Comparison of ENCODE assay signal across 32 cellular contexts in genomic region chr14:89922549-89922907, GRCh38. TPM values are rescaled to one million over a fixed set of nuclear protein-coding genes. Genes with fewer than 3 reads are reported as not detected.
DNase-seq lines count a peak whose midpoint lies in the region; ATAC-seq, FAIRE-seq and TF ChIP-seq lines count a peak whose summit lies in the region.
"Had no signal": no experiment of that assay in that cellular context is flagged by ENCODE, and none has a peak within 500 bp of the region (broad histone marks: within the 10 kb centered on the region; RNA-seq: fewer than 3 reads in every experiment).

No MANE protein-coding gene starts in this region.

- intact Hi-C loops in Right ventricle myocardium inferior (cut with DNase I): no loop called here

- peak overlapping the region; percentile 70 for H3K9ac ChIP-seq in astrocyte (ENCODE audit: low read length)
- H3K9ac ChIP-seq: parathyroid adenoma had no signal

- H3K36me3 ChIP-seq in astrocyte (ENCODE audit: insufficient read depth, low read length): peaks cover 3% of the 10 kb centered on the region
- H3K36me3 ChIP-seq in GM23338 (ENCODE audit: insufficient read depth): no peaks in the 10 kb centered on the region
- H3K36me3 ChIP-seq: cardiac muscle cell, right atrium auricular region had no signal

- H3K4me1 Mint-ChIP-seq in activated T-cell treated with anti-CD3 and anti-CD28 coated beads, Interleukin-2, amount 50 U/mL, for 24 hours (ENCODE audit: low read depth): peaks cover 5% of the 10 kb centered on the region
- H3K4me1 Mint-ChIP-seq in astrocyte (ENCODE audit: low read depth, unreplicated experiment): peaks cover 10% of the 10 kb centered on the region
- H3K4me1 Mint-ChIP-seq in stimulated activated naive CD8-positive, alpha-beta T cell treated with anti-CD3 and anti-CD28 coated beads, Interleukin-15, Interleukin-2, amounts not matched to agents 100 ng/mL and 50 ng/mL, for 24 hours (ENCODE audit: low read depth): peaks cover 8% of the 10 kb centered on the region
- H3K4me1 Mint-ChIP-seq in GM23338: peaks cover 10% of the 10 kb centered on the region; the same call in 2 of the 3 replicates
- H3K4me1 Mint-ChIP-seq: naive thymus-derived CD8-positive, alpha-beta T cell had no signal

- ATAC-seq in foreskin keratinocyte (peak; percentile 72), Right ventricle myocardium inferior (no peak), HG02885 (IDR thresholded peaks at IDR 0.05; ENCODE audit: poor library complexity, unreplicated experiment) (no peak), GM23338 (no peak)
- ATAC-seq: activated CD8-positive, alpha-beta T cell treated with anti-CD3 and anti-CD28 coated beads for 36 hours; CD8-positive, alpha-beta T cell; heart right ventricle; left ventricle myocardium superior; naive thymus-derived CD8-positive, alpha-beta T cell had no signal

- peak overlapping the region; percentile 51 for H3K27ac Mint-ChIP-seq in activated T-cell treated with anti-CD3 and anti-CD28 coated beads, Interleukin-2, amount 50 U/mL, for 24 hours
- H3K27ac Mint-ChIP-seq in astrocyte (ENCODE audit: unreplicated experiment) (peak overlapping the region; percentile 99), GM23338 (no peak overlapping the region)
- peak overlapping the region; percentile 17 for H3K27ac Mint-ChIP-seq in stimulated activated naive CD8-positive, alpha-beta T cell treated with anti-CD3 and anti-CD28 coated beads, Interleukin-15, Interleukin-2, amounts not matched to agents 100 ng/mL and 50 ng/mL, for 24 hours
- H3K27ac Mint-ChIP-seq: activated CD8-positive, alpha-beta T cell treated with anti-CD3 and anti-CD28 coated beads for 36 hours; CD8-positive, alpha-beta T cell; dendritic cell treated with granulocyte-macrophage colony-stimulating factor and Interleukin-4, amounts not matched to agents 40 ng/mL and 50 ng/mL, for 4 days; mesothelial cell of epicardium; naive thymus-derived CD8-positive, alpha-beta T cell; type B pancreatic cell had no signal

- H3K4me3 ChIP-seq in astrocyte (ENCODE audit: insufficient read depth, low read depth, low read length): no peak overlapping the region
- no peak overlapping the region for H3K4me3 ChIP-seq in GM23338
- H3K4me3 ChIP-seq: cardiac muscle cell, heart right ventricle, right atrium auricular region had no signal

- H3K27me3 ChIP-seq in astrocyte (ENCODE audit: insufficient read depth, low read length): no peaks in the 10 kb centered on the region
- no peaks in the 10 kb centered on the region for H3K27me3 ChIP-seq in foreskin keratinocyte
- H3K27me3 ChIP-seq in GM23338 (ENCODE audit: insufficient read depth): no peaks in the 10 kb centered on the region
- H3K27me3 ChIP-seq: cardiac muscle cell, heart right ventricle, right atrium auricular region had no signal

- H2AFZ ChIP-seq in astrocyte (ENCODE audit: low read depth, low read length) (no peak overlapping the region), GM23338 (no peak overlapping the region)
- H2AFZ ChIP-seq: parathyroid adenoma had no signal

- H3K4me3 Mint-ChIP-seq in activated T-cell treated with anti-CD3 and anti-CD28 coated beads, Interleukin-2, amount 50 U/mL, for 24 hours: no peak overlapping the region
- H3K4me3 Mint-ChIP-seq in astrocyte (ENCODE audit: unreplicated experiment) (no peak overlapping the region), GM23338 (no peak overlapping the region)
- H3K4me3 Mint-ChIP-seq in stimulated activated naive CD8-positive, alpha-beta T cell treated with anti-CD3 and anti-CD28 coated beads, Interleukin-15, Interleukin-2, amounts not matched to agents 100 ng/mL and 50 ng/mL, for 24 hours: no peak overlapping the region
- H3K4me3 Mint-ChIP-seq: activated CD8-positive, alpha-beta T cell treated with anti-CD3 and anti-CD28 coated beads for 36 hours; CD8-positive, alpha-beta T cell; dendritic cell treated with granulocyte-macrophage colony-stimulating factor and Interleukin-4, amounts not matched to agents 40 ng/mL and 50 ng/mL, for 4 days; mesothelial cell of epicardium; naive thymus-derived CD8-positive, alpha-beta T cell; type B pancreatic cell had no signal

- no peaks in the 10 kb centered on the region; the same call in 1 of the 2 replicates for H3F3A ChIP-seq in GM23338 (replicated peaks; ENCODE audit: low read depth)

- peak overlapping the region; percentile 92 for H3K27ac ChIP-seq in astrocyte (ENCODE audit: low read depth, low read length)
- peak overlapping the region; percentile 69 for H3K27ac ChIP-seq in foreskin keratinocyte
- H3K27ac ChIP-seq in GM23338 (ENCODE audit: low read depth): no peak overlapping the region
- H3K27ac ChIP-seq: cardiac muscle cell, heart right ventricle, parathyroid adenoma, right atrium auricular region had no signal

- H3K4me1 ChIP-seq in astrocyte (ENCODE audit: insufficient read depth, low read length): peaks cover 19% of the 10 kb centered on the region
- peaks cover 18% of the 10 kb centered on the region for H3K4me1 ChIP-seq in foreskin keratinocyte
- H3K4me1 ChIP-seq in GM23338 (ENCODE audit: insufficient read depth): peaks cover 3% of the 10 kb centered on the region; the same call in 1 of the 2 replicates
- H3K4me1 ChIP-seq: heart right ventricle, right atrium auricular region had no signal

- no peaks in the 10 kb centered on the region for H3K9me3 ChIP-seq in astrocyte (ENCODE audit: insufficient read depth, low read depth, low read length)
- H3K9me3 ChIP-seq: heart right ventricle, right atrium auricular region had no signal

- TF ChIP-seq CTCF in astrocyte (IDR thresholded peaks at IDR 0.05; ENCODE audit: insufficient read depth, low read depth, low read length) (no peak), foreskin keratinocyte (conservative IDR thresholded peaks at IDR 0.05) (no peak), GM23338 (conservative IDR thresholded peaks at IDR 0.05; ENCODE audit: low read depth in 2 of 2) (no peak)

- H3K4me2 ChIP-seq in astrocyte (ENCODE audit: low read length): peak overlapping the region; percentile 58
- H3K4me2 ChIP-seq in GM23338: no peak overlapping the region

- no peaks in the 10 kb centered on the region for H3K79me2 ChIP-seq in astrocyte (ENCODE audit: insufficient read depth, low read length)
- no peaks in the 10 kb centered on the region for H3K79me2 ChIP-seq in GM23338 (replicated peaks; ENCODE audit: insufficient read depth)
- H3K79me2 ChIP-seq: parathyroid adenoma had no signal

- peak; percentile 39 for FAIRE-seq in astrocyte (lab: Jason Lieb, UNC)
- FAIRE-seq: G401.6, GM19239 had no signal

- H3K27me3 Mint-ChIP-seq in activated T-cell treated with anti-CD3 and anti-CD28 coated beads, Interleukin-2, amount 50 U/mL, for 24 hours: no peaks in the 10 kb centered on the region
- H3K27me3 Mint-ChIP-seq in astrocyte (ENCODE audit: low read depth, unreplicated experiment): no peaks in the 10 kb centered on the region
- H3K27me3 Mint-ChIP-seq in stimulated activated naive CD8-positive, alpha-beta T cell treated with anti-CD3 and anti-CD28 coated beads, Interleukin-15, Interleukin-2, amounts not matched to agents 100 ng/mL and 50 ng/mL, for 24 hours: no peaks in the 10 kb centered on the region
- H3K27me3 Mint-ChIP-seq in GM23338 (ENCODE audit: insufficient read depth, low read depth, poor library complexity): peaks cover 3% of the 10 kb centered on the region
- H3K27me3 Mint-ChIP-seq: activated CD8-positive, alpha-beta T cell treated with anti-CD3 and anti-CD28 coated beads for 36 hours; dendritic cell treated with granulocyte-macrophage colony-stimulating factor and Interleukin-4, amounts not matched to agents 40 ng/mL and 50 ng/mL, for 4 days; naive thymus-derived CD8-positive, alpha-beta T cell; type B pancreatic cell had no signal

- H4K20me1 ChIP-seq in astrocyte (ENCODE audit: insufficient read depth, low read length): no peaks in the 10 kb centered on the region
- no peaks in the 10 kb centered on the region; the same call in 1 of the 2 replicates for H4K20me1 ChIP-seq in GM23338 (replicated peaks; ENCODE audit: insufficient read depth)

- no peaks in the 10 kb centered on the region for H3K36me3 Mint-ChIP-seq in activated T-cell treated with anti-CD3 and anti-CD28 coated beads, Interleukin-2, amount 50 U/mL, for 24 hours (ENCODE audit: low read depth)
- H3K36me3 Mint-ChIP-seq in astrocyte (ENCODE audit: low read depth, unreplicated experiment) (no peaks in the 10 kb centered on the region), GM23338 (ENCODE audit: low read depth) (no peaks in the 10 kb centered on the region; the same call in 2 of the 3 replicates)
- H3K36me3 Mint-ChIP-seq in stimulated activated naive CD8-positive, alpha-beta T cell treated with anti-CD3 and anti-CD28 coated beads, Interleukin-15, Interleukin-2, amounts not matched to agents 100 ng/mL and 50 ng/mL, for 24 hours (ENCODE audit: low read depth): no peaks in the 10 kb centered on the region
- H3K36me3 Mint-ChIP-seq: CD8-positive, alpha-beta T cell; mesothelial cell of epicardium; naive thymus-derived CD8-positive, alpha-beta T cell had no signal

- no peaks in the 10 kb centered on the region for H3K9me3 Mint-ChIP-seq in activated T-cell treated with anti-CD3 and anti-CD28 coated beads, Interleukin-2, amount 50 U/mL, for 24 hours
- no peaks in the 10 kb centered on the region for H3K9me3 Mint-ChIP-seq in astrocyte (ENCODE audit: unreplicated experiment)
- no peaks in the 10 kb centered on the region for H3K9me3 Mint-ChIP-seq in stimulated activated naive CD8-positive, alpha-beta T cell treated with anti-CD3 and anti-CD28 coated beads, Interleukin-15, Interleukin-2, amounts not matched to agents 100 ng/mL and 50 ng/mL, for 24 hours
- no peaks in the 10 kb centered on the region for H3K9me3 Mint-ChIP-seq in GM23338
- H3K9me3 Mint-ChIP-seq: activated CD8-positive, alpha-beta T cell treated with anti-CD3 and anti-CD28 coated beads for 36 hours; CD8-positive, alpha-beta T cell; dendritic cell treated with granulocyte-macrophage colony-stimulating factor and Interleukin-4, amounts not matched to agents 40 ng/mL and 50 ng/mL, for 4 days; mesothelial cell of epicardium; naive thymus-derived CD8-positive, alpha-beta T cell; type B pancreatic cell had no signal

- no peak for DNase-seq in activated T-cell treated with anti-CD3 and anti-CD28 coated beads, Interleukin-2, amount 50 U/mL, for 24 hours
- no peak for DNase-seq in activated T-cell treated with anti-CD3 and anti-CD28 coated beads, Interleukin-2, amount 50 U/mL, for 48 hours
- DNase-seq in astrocyte (ENCODE audit: low read depth): no peak
- DNase-seq in foreskin keratinocyte: no peak
- no peak for DNase-seq in Right ventricle myocardium inferior (ENCODE audit: missing footprints)
- DNase-seq in GM23338 (ENCODE audit: low spot score): no peak
- DNase-seq: 8988T; activated CD4-positive, alpha-beta T cell treated with anti-CD3 and anti-CD28 coated beads for 1 hour; activated CD8-positive, alpha-beta T cell treated with anti-CD3 and anti-CD28 coated beads for 36 hours; activated naive CD4-positive, alpha-beta T cell; AML-193; CD8-positive, alpha-beta T cell; heart right ventricle; left ventricle myocardium superior; naive thymus-derived CD8-positive, alpha-beta T cell; NCI-H1105 treated with DMSO at 0.1 percent for 48 hours; NCI-H2081; NCI-H345; NCI-H748 treated with DMSO at 0.1 percent for 48 hours; Right ventricle myocardium superior; stimulated activated CD4-positive, alpha-beta T cell treated with anti-CD3 and anti-CD28 coated beads, Interleukin-12 subunit alpha, Interleukin-12 subunit beta, amount 100 ng/mL, for 4 hours; stimulated activated CD4-positive, alpha-beta T cell treated with anti-CD3 and anti-CD28 coated beads, Interleukin-4, amount 100 ng/mL, for 24 hours had no signal

- H3K9me2 ChIP-seq in GM23338 (ENCODE audit: insufficient read depth): no peaks in the 10 kb centered on the region

RNA-seq across cellular contexts. Expression of gene EFCAB11, which starts 32.0 kb away (rescaled TPM):
- total RNA-seq in astrocyte: 7.5 and 7.6 TPM in 2 replicates
- total RNA-seq in foreskin keratinocyte: 12.5 and 14.0 TPM in 2 replicates
- polyA plus RNA-seq in foreskin keratinocyte: 15.5 and 16.2 TPM in 2 replicates
- total RNA-seq in Right ventricle myocardium inferior: 3.5 TPM
- total RNA-seq in GM23338 (2014; rRNA removed; shearing (Covaris generic)): 6.6 and 7.7 TPM in 2 replicates
- polyA plus RNA-seq in GM23338 (2016; fragmentation: Nextera tagmentation; extraction: Ambion mirVana): 21.5 and 24.6 TPM in 2 replicates

RNA-seq across cellular contexts. Expression of gene TDP1, which starts 33.2 kb away (rescaled TPM):
- total RNA-seq in astrocyte: 16.7 and 17.0 TPM in 2 replicates
- 26.8 and 27.2 TPM in 2 replicates for total RNA-seq in foreskin keratinocyte
- 13.9 and 17.7 TPM in 2 replicates for polyA plus RNA-seq in foreskin keratinocyte
- 5.2 TPM for total RNA-seq in Right ventricle myocardium inferior
- total RNA-seq in GM23338 (2014; rRNA removed; shearing (Covaris generic)): 49.8 and 63.6 TPM in 2 replicates
- polyA plus RNA-seq in GM23338 (2016; fragmentation: Nextera tagmentation; extraction: Ambion mirVana): 23.0 and 24.2 TPM in 2 replicates
